ENCODE assay signal across 22 cellular contexts in the genomic region with DNA sequence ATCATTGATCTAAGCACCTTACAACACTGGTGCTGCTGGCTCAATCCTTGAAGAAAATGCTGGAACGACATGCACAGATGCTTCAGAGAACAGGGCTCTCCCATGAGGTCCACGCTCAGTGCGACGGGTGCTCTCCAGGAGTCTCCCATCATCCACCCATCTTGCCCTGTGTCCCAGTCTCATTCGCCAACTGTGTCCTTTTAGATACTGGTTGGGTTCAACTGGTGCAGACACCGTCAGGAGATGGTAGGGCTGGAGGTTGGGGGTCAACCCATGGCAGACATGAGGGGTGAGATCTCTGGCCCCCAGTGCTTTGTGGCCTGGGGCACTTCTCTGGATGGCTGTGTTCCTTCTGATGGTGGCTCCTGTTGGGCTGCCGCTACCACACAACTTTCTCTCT. TPM values are rescaled to one million over a fixed set of nuclear protein-coding genes. Genes with fewer than 3 reads are reported as not detected.
"Had no signal": no experiment of that assay in that cellular context is flagged by ENCODE, and none has a peak within 500 bp of the region (broad histone marks: within the 10 kb centered on the region; RNA-seq: fewer than 3 reads in every experiment).

No MANE protein-coding gene starts in this region.

- H3K9me3 ChIP-seq: mucosa of descending colon, uterus had no signal

- H3K27me3 ChIP-seq: uterus had no signal

- ATAC-seq: heart left ventricle, left cardiac atrium, mucosa of descending colon had no signal

- H3K4me1 Mint-ChIP-seq: activated B cell treated with CpG ODN at 0.5 μM for 24 hours; activated naive CD4-positive, alpha-beta T cell treated with anti-CD3 and anti-CD28 coated beads, Interleukin-2, amount 10 ng/mL, durations not matched to agents 7 days and 5 days; memory B cell; nephron progenitor cell had no signal

- H3K4me3 Mint-ChIP-seq: activated B cell treated with CpG ODN at 0.5 μM for 24 hours; activated naive CD4-positive, alpha-beta T cell treated with anti-CD3 and anti-CD28 coated beads, Interleukin-2, amount 10 ng/mL, durations not matched to agents 7 days and 5 days; dendritic cell treated with granulocyte-macrophage colony-stimulating factor and Interleukin-4, amounts not matched to agents 40 ng/mL and 50 ng/mL, for 4 days; memory B cell; nephron progenitor cell; T-helper 1 cell treated with Interleukin-12 subunit alpha and Interleukin-12 subunit beta and Interleukin-4 antibody, amounts not matched to agents 30 μg/mL and 1 μg/mL, for 36 hours had no signal

- H3K4me3 ChIP-seq: cardiac muscle cell, heart left ventricle, mucosa of descending colon, uterus had no signal

- H3K36me3 Mint-ChIP-seq: activated naive CD4-positive, alpha-beta T cell treated with anti-CD3 and anti-CD28 coated beads, Interleukin-2, amount 10 ng/mL, durations not matched to agents 7 days and 5 days had no signal

- DNase-seq: activated B cell treated with CpG ODN at 0.5 μM for 24 hours; activated CD4-positive, alpha-beta T cell treated with anti-CD3 and anti-CD28 coated beads for 4 hours; activated CD4-positive, alpha-beta T cell treated with anti-CD3 and anti-CD28 coated beads, Interleukin-2, amount 50 U/mL, for 48 hours; activated effector memory CD4-positive, alpha-beta T cell treated with Interleukin-2 at 50 U/mL for 16 hours; activated naive CD4-positive, alpha-beta T cell treated with anti-CD3 and anti-CD28 coated beads, Interleukin-2, amount 10 ng/mL, durations not matched to agents 7 days and 5 days; amygdala; effector CD4-positive, alpha-beta T cell; left cardiac atrium; mucosa of descending colon; nephron progenitor cell; nucleus accumbens; stimulated activated CD4-positive, alpha-beta T cell treated with anti-CD3 and anti-CD28 coated beads, Interleukin-4, amount 100 ng/mL, for 1 hour; stimulated activated naive CD4-positive, alpha-beta T cell; uterus had no signal

- H3K4me1 ChIP-seq: heart left ventricle, uterus had no signal

- H3K36me3 ChIP-seq: cardiac muscle cell, heart left ventricle, uterus had no signal

- H3K27ac Mint-ChIP-seq: activated B cell treated with CpG ODN at 0.5 μM for 24 hours; activated naive CD4-positive, alpha-beta T cell treated with anti-CD3 and anti-CD28 coated beads, Interleukin-2, amount 10 ng/mL, durations not matched to agents 7 days and 5 days; dendritic cell treated with granulocyte-macrophage colony-stimulating factor and Interleukin-4, amounts not matched to agents 40 ng/mL and 50 ng/mL, for 4 days; memory B cell; nephron progenitor cell; T-helper 1 cell treated with Interleukin-12 subunit alpha and Interleukin-12 subunit beta and Interleukin-4 antibody, amounts not matched to agents 30 μg/mL and 1 μg/mL, for 36 hours had no signal

- H3K27ac ChIP-seq: cardiac muscle cell, heart left ventricle, uterus had no signal

- H3K9me3 Mint-ChIP-seq: activated naive CD4-positive, alpha-beta T cell treated with anti-CD3 and anti-CD28 coated beads, Interleukin-2, amount 10 ng/mL, durations not matched to agents 7 days and 5 days; dendritic cell treated with granulocyte-macrophage colony-stimulating factor and Interleukin-4, amounts not matched to agents 40 ng/mL and 50 ng/mL, for 4 days; T-helper 1 cell treated with Interleukin-12 subunit alpha and Interleukin-12 subunit beta and Interleukin-4 antibody, amounts not matched to agents 30 μg/mL and 1 μg/mL, for 36 hours had no signal

RNA-seq across cellular contexts. Expression of a gene that starts 1.6 kb away (rescaled TPM):
- total RNA-seq: activated B cell treated with CpG ODN at 0.5 μM for 24 hours, cardiac muscle cell, epithelial cell of proximal tubule, fibroblast of villous mesenchyme, heart left ventricle, left cardiac atrium, liver, mucosa of descending colon, uterus had no signal
- polyA plus RNA-seq: liver had no signal
